In genomic region chr10:13349776-13350274, GRCh38 we compare ENCODE assay signal across 8 cellular contexts. TPM values are rescaled to one million over a fixed set of nuclear protein-coding genes. Genes with fewer than 3 reads are reported as not detected.
A peak's percentile ranks its signal among the peaks of the same experiment; 100 is the strongest.
DNase-seq lines count a peak whose midpoint lies in the region; ATAC-seq and TF ChIP-seq lines count a peak whose summit lies in the region.

No MANE protein-coding gene starts in this region.

- H3K36me3 ChIP-seq in right lobe of liver = no peaks in the 10 kb centered on the region

- TF ChIP-seq CTCF in dorsolateral prefrontal cortex (IDR thresholded peaks at IDR 0.05 in 54 of 56, conservative IDR thresholded peaks at IDR 0.05 in 2 of 56; ENCODE audit: low read depth in 1 of 56, partially characterized antibody in 56 of 56) (no peak), right lobe of liver (IDR thresholded peaks at IDR 0.05) (no peak)

- no peak for ATAC-seq in T-helper 17 cell
- peak; percentile 9 to 53 (median 40) for ATAC-seq in right lobe of liver

- peak; percentile 33 for TF ChIP-seq POLR2A in right lobe of liver (IDR thresholded peaks at IDR 0.05)

- H3K27ac ChIP-seq in dorsolateral prefrontal cortex = no peak overlapping the region
- H3K27ac ChIP-seq in right lobe of liver = peak overlapping the region; percentile 77 to 95 (median 95)

- peak overlapping the region; percentile 26 to 99 (median 83) for H3K4me3 ChIP-seq in dorsolateral prefrontal cortex
- peak overlapping the region; percentile 76 to 85 (median 83) for H3K4me3 ChIP-seq in right lobe of liver

- peaks cover 36% of the 10 kb centered on the region for H3K4me1 Mint-ChIP-seq in T-helper 17 cell
- H3K4me1 Mint-ChIP-seq in stimulated activated naive CD8-positive, alpha-beta T cell treated with anti-CD3 and anti-CD28 coated beads, Interleukin-15, Interleukin-2, amounts not matched to agents 100 ng/mL and 50 ng/mL, for 24 hours (ENCODE audit: low read depth) = peaks cover 55% of the 10 kb centered on the region

- peak overlapping the region; percentile 86 for H3K27ac Mint-ChIP-seq in T-helper 17 cell
- peak overlapping the region; percentile 80 for H3K27ac Mint-ChIP-seq in stimulated activated naive CD8-positive, alpha-beta T cell treated with anti-CD3 and anti-CD28 coated beads, Interleukin-15, Interleukin-2, amounts not matched to agents 100 ng/mL and 50 ng/mL, for 24 hours

- H3K36me3 Mint-ChIP-seq in T-helper 17 cell (ENCODE audit: low read depth) = no peaks in the 10 kb centered on the region
- H3K36me3 Mint-ChIP-seq in stimulated activated naive CD8-positive, alpha-beta T cell treated with anti-CD3 and anti-CD28 coated beads, Interleukin-15, Interleukin-2, amounts not matched to agents 100 ng/mL and 50 ng/mL, for 24 hours (ENCODE audit: low read depth) = peaks cover 11% of the 10 kb centered on the region

- H3K9me3 ChIP-seq in T-helper 17 cell (ENCODE audit: control insufficient read depth, low read length, poor library complexity, severe bottlenecking) = no peaks in the 10 kb centered on the region
- no peaks in the 10 kb centered on the region for H3K9me3 ChIP-seq in right lobe of liver

- H3K9me3 Mint-ChIP-seq in stimulated activated naive CD8-positive, alpha-beta T cell treated with anti-CD3 and anti-CD28 coated beads, Interleukin-15, Interleukin-2, amounts not matched to agents 100 ng/mL and 50 ng/mL, for 24 hours = no peaks in the 10 kb centered on the region

- H3K4me1 ChIP-seq in right lobe of liver = peaks cover 0 to 19% (median 3%) of the 10 kb centered on the region in 4 donors

- DNase-seq in NCI-H1417 (lab: John Stamatoyannopoulos, UW) = peak in 2 of 3 experiments; percentile 40 to 44
- no peak for DNase-seq in NCI-H1417 treated with DMSO at 0.1 percent for 48 hours (lab: John Stamatoyannopoulos, UW)
- no peak for DNase-seq in T-helper 17 cell
- DNase-seq in dorsolateral prefrontal cortex = peak in 1 of 10 donors; percentile 9
- peak; percentile 54 to 68 (median 67) for DNase-seq in right lobe of liver
- no peak for DNase-seq in foreskin melanocyte
- no peak for DNase-seq in SHP77 treated with DMSO at 0.1 percent for 48 hours (lab: John Stamatoyannopoulos, UW)

- H3K27me3 ChIP-seq in dorsolateral prefrontal cortex (peaks cover 0 to 32% (median 2%) of the 10 kb centered on the region in 45 donors), right lobe of liver (no peaks in the 10 kb centered on the region)

- WGBS in right lobe of liver (ENCODE audit: insufficient coverage, low coverage, low lambda C conversion rate, missing lambda C conversion rate) = 2% methylated on average over 8 of the region's 18 CpGs

- intact Hi-C loops in dorsolateral prefrontal cortex (cut with DNase I) = loop anchor here (2.0 to 10.0 kb wide), 5 partner anchors 143 to 1285 kb away; partner anchors contain the start of genes DHTKD1 (in 1 of the 2), MCM10 (in 1 of the 2), OPTN (in 1 of the 2) and PRPF18 (in 1 of the 2)
- intact Hi-C loops in right lobe of liver (cut with DNase I) = no loop called here

- peaks cover 10% of the 10 kb centered on the region for H3K27me3 Mint-ChIP-seq in T-helper 17 cell
- no peaks in the 10 kb centered on the region for H3K27me3 Mint-ChIP-seq in stimulated activated naive CD8-positive, alpha-beta T cell treated with anti-CD3 and anti-CD28 coated beads, Interleukin-15, Interleukin-2, amounts not matched to agents 100 ng/mL and 50 ng/mL, for 24 hours

- peak overlapping the region; percentile 92 for H3K4me3 Mint-ChIP-seq in T-helper 17 cell
- peak overlapping the region; percentile 88 for H3K4me3 Mint-ChIP-seq in stimulated activated naive CD8-positive, alpha-beta T cell treated with anti-CD3 and anti-CD28 coated beads, Interleukin-15, Interleukin-2, amounts not matched to agents 100 ng/mL and 50 ng/mL, for 24 hours

RNA-seq across cellular contexts. Expression of gene SEPHS1, which starts 1.7 kb away (rescaled TPM):
- total RNA-seq in T-helper 17 cell (10 to 100 TPM; 18.9 to 20.2 TPM), dorsolateral prefrontal cortex (10 to 100 TPM; 17.7 to 44.5 (median 30.7) TPM), right lobe of liver (10 to 100 TPM; 25.4 to 32.1 (median 29.3) TPM)

RNA-seq across cellular contexts. Expression of gene PHYH, which starts 50.0 kb away (rescaled TPM):
- total RNA-seq in T-helper 17 cell (10 to 100 TPM; 10.9 to 14.6 TPM), dorsolateral prefrontal cortex (10 to 100 TPM; 19.2 to 43.7 (median 30.0) TPM), right lobe of liver (100 to 1,000 TPM in 5 of 6 experiments, 10 to 100 TPM in 1; 76.8 to 204 (median 141) TPM)

Comparison
In these comparisons a context has a peak if more than half of its experiments do, and no peak if none do; other contexts are left out.
1. DNase-seq: peak in NCI-H1417 (2 of 3) and right lobe of liver (3 of 3); none in NCI-H1417 treated with DMSO at 0.1 percent for 48 hours (single experiment), T-helper 17 cell (0 of 3), foreskin melanocyte (single experiment) and SHP77 treated with DMSO at 0.1 percent for 48 hours (single experiment).
2. H3K27ac ChIP-seq: peak in right lobe of liver (3 of 3); none in dorsolateral prefrontal cortex (0 of 59).
3. intact Hi-C loops: an anchor here in dorsolateral prefrontal cortex (2.0 to 10.0 kb wide); none called in right lobe of liver.